In genomic region chr3:137852511-137852910, GRCh38 we compare ENCODE assay signal across 2 cellular contexts.
TF ChIP-seq lines count a peak whose summit lies in the region.

No MANE protein-coding gene starts in this region.

TF ChIP-seq in HEK293, 187 proteins besides CTCF, POLR2A, EP300 and RAD21 (continued from another document):
- TF ChIP-seq ZNF302 (tag by site-specific recombination; IDR thresholded peaks at IDR 0.05; ENCODE audit: low read depth), result no peak

TF ChIP-seq in WTC11, 78 proteins besides CTCF, POLR2A, EP300 and RAD21 (continued from another document):
- TF ChIP-seq ATF2 (CRISPR knock-in tag; IDR thresholded peaks at IDR 0.05; ENCODE audit: borderline replicate concordance, low read depth) (no peak), ELF4 (CRISPR knock-in tag; IDR thresholded peaks at IDR 0.05; ENCODE audit: low read depth) (no peak), RORB (CRISPR knock-in tag; IDR thresholded peaks at IDR 0.05) (no peak), SMAD3 (CRISPR knock-in tag; IDR thresholded peaks at IDR 0.05; ENCODE audit: borderline replicate concordance) (no peak), ZNF396 (CRISPR knock-in tag; IDR thresholded peaks at IDR 0.05; ENCODE audit: borderline replicate concordance) (no peak), ZNF219 (CRISPR knock-in tag; IDR thresholded peaks at IDR 0.05; ENCODE audit: borderline replicate concordance) (no peak)
- TF ChIP-seq, protein P1, sequence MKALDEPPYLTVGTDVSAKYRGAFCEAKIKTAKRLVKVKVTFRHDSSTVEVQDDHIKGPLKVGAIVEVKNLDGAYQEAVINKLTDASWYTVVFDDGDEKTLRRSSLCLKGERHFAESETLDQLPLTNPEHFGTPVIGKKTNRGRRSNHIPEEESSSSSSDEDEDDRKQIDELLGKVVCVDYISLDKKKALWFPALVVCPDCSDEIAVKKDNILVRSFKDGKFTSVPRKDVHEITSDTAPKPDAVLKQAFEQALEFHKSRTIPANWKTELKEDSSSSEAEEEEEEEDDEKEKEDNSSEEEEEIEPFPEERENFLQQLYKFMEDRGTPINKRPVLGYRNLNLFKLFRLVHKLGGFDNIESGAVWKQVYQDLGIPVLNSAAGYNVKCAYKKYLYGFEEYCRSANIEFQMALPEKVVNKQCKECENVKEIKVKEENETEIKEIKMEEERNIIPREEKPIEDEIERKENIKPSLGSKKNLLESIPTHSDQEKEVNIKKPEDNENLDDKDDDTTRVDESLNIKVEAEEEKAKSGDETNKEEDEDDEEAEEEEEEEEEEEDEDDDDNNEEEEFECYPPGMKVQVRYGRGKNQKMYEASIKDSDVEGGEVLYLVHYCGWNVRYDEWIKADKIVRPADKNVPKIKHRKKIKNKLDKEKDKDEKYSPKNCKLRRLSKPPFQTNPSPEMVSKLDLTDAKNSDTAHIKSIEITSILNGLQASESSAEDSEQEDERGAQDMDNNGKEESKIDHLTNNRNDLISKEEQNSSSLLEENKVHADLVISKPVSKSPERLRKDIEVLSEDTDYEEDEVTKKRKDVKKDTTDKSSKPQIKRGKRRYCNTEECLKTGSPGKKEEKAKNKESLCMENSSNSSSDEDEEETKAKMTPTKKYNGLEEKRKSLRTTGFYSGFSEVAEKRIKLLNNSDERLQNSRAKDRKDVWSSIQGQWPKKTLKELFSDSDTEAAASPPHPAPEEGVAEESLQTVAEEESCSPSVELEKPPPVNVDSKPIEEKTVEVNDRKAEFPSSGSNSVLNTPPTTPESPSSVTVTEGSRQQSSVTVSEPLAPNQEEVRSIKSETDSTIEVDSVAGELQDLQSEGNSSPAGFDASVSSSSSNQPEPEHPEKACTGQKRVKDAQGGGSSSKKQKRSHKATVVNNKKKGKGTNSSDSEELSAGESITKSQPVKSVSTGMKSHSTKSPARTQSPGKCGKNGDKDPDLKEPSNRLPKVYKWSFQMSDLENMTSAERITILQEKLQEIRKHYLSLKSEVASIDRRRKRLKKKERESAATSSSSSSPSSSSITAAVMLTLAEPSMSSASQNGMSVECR (CRISPR knock-in tag; IDR thresholded peaks at IDR 0.05; ENCODE audit: borderline replicate concordance), result no peak
- TF ChIP-seq, protein P2, sequence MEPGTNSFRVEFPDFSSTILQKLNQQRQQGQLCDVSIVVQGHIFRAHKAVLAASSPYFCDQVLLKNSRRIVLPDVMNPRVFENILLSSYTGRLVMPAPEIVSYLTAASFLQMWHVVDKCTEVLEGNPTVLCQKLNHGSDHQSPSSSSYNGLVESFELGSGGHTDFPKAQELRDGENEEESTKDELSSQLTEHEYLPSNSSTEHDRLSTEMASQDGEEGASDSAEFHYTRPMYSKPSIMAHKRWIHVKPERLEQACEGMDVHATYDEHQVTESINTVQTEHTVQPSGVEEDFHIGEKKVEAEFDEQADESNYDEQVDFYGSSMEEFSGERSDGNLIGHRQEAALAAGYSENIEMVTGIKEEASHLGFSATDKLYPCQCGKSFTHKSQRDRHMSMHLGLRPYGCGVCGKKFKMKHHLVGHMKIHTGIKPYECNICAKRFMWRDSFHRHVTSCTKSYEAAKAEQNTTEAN (CRISPR knock-in tag; IDR thresholded peaks at IDR 0.05), result no peak
- TF ChIP-seq, protein P3, sequence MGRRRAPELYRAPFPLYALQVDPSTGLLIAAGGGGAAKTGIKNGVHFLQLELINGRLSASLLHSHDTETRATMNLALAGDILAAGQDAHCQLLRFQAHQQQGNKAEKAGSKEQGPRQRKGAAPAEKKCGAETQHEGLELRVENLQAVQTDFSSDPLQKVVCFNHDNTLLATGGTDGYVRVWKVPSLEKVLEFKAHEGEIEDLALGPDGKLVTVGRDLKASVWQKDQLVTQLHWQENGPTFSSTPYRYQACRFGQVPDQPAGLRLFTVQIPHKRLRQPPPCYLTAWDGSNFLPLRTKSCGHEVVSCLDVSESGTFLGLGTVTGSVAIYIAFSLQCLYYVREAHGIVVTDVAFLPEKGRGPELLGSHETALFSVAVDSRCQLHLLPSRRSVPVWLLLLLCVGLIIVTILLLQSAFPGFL (CRISPR knock-in tag; IDR thresholded peaks at IDR 0.05; ENCODE audit: borderline replicate concordance), result no peak
